24 cellular contexts compared by ENCODE assay signal in the genomic region with DNA sequence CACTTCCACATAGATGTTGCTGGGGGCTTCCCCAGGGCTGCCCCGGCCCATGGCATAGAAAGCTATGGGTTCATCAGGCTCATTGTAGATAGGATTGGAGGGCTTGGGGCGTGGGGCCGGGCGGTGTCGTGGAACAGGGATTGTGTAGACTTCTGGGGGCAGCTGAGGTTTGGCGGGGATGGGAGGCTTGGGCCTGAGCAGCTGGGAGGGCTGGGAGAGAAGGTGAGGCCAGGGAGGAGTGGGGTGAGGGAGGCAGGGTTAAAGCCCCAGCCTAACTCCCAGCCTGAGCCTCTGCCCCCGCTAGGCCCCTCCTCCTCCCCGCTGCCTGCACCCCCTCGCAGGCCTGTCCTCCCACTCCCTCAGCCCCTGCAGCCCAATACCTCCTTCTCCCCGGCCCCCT. TPM values are rescaled to one million over a fixed set of nuclear protein-coding genes. Genes with fewer than 3 reads are reported as not detected.
A peak's percentile ranks its signal among the peaks of the same experiment; 100 is the strongest.
DNase-seq lines count a peak whose midpoint lies in the region; ATAC-seq and TF ChIP-seq lines count a peak whose summit lies in the region.
"Had no signal": no experiment of that assay in that cellular context is flagged by ENCODE, and none has a peak within 500 bp of the region (broad histone marks: within the 10 kb centered on the region; RNA-seq: fewer than 3 reads in every experiment).

No MANE protein-coding gene starts in this region.

- no peak overlapping the region for H2BK120ac ChIP-seq in H9 (ENCODE audit: low read depth, low read length, poor library complexity, severe bottlenecking)

- H4K8ac ChIP-seq in H9 (replicated peaks; ENCODE audit: insufficient read length, low read depth, low read length): no peak overlapping the region

- H3K27ac Mint-ChIP-seq in activated CD4-positive, alpha-beta T cell treated with anti-CD3 and anti-CD28 coated beads, Interleukin-2, amount 10 ng/mL, durations not matched to agents 24 days and 14 days: peak overlapping the region; percentile 84
- H3K27ac Mint-ChIP-seq in H9 (peak overlapping the region in 2 of 3 experiments; percentile 25 to 31; a peak in 1 of 7 replicates), natural killer cell (peak overlapping the region; percentile 94 to 98)
- peak overlapping the region; percentile 89 for H3K27ac Mint-ChIP-seq in activated T-helper 17 cell treated with anti-CD3 and anti-CD28 coated beads, Interleukin-2, amount 50 U/mL, for 72 hours
- H3K27ac Mint-ChIP-seq: naive B cell had no signal

- peaks cover 90% of the 10 kb centered on the region for H3K36me3 Mint-ChIP-seq in activated CD4-positive, alpha-beta T cell treated with anti-CD3 and anti-CD28 coated beads, Interleukin-2, amount 10 ng/mL, durations not matched to agents 24 days and 14 days (ENCODE audit: low read depth)
- peaks cover 0 to 12% (median 4%) of the 10 kb centered on the region in 3 experiments; a peak in 3 of 7 replicates for H3K36me3 Mint-ChIP-seq in H9 (ENCODE audit: insufficient read depth in 1 of 3, low read depth in 3 of 3)
- H3K36me3 Mint-ChIP-seq in activated T-helper 17 cell treated with anti-CD3 and anti-CD28 coated beads, Interleukin-2, amount 50 U/mL, for 72 hours (ENCODE audit: low read depth): peaks cover 96% of the 10 kb centered on the region
- peaks cover 20% of the 10 kb centered on the region for H3K36me3 Mint-ChIP-seq in natural killer cell
- H3K36me3 Mint-ChIP-seq: naive B cell had no signal

- no peaks in the 10 kb centered on the region for H3K9me3 ChIP-seq in H9 (ENCODE audit: control insufficient read depth, low read depth, low read length)
- no peaks in the 10 kb centered on the region for H3K9me3 ChIP-seq in esophagus muscularis mucosa
- H3K9me3 ChIP-seq: A549, BE2C, breast epithelium, Caco-2, upper lobe of right lung had no signal

- no peak overlapping the region for H2AK5ac ChIP-seq in H9 (ENCODE audit: insufficient read length, low read length)

- H3K36me3 ChIP-seq in esophagus muscularis mucosa: no peaks in the 10 kb centered on the region
- H3K36me3 ChIP-seq: BE2C, breast epithelium, upper lobe of right lung had no signal

- no peak overlapping the region for H3K23ac ChIP-seq in H9 (ENCODE audit: insufficient read length, low read depth, low read length)

- no peak for TF ChIP-seq POLR2A in esophagus muscularis mucosa (IDR thresholded peaks at IDR 0.05; ENCODE audit: low read depth)

- no CpG with 5 or more reads among the region's 10 CpGs for WGBS in H9 (ENCODE audit: extremely low coverage, insufficient read length, low lambda C conversion rate)
- whole genome bisulfite sequencing in esophagus muscularis mucosa: 95% methylated on average over 10 of the region's 10 CpGs

- no peaks in the 10 kb centered on the region for H3K9me3 Mint-ChIP-seq in activated CD4-positive, alpha-beta T cell treated with anti-CD3 and anti-CD28 coated beads, Interleukin-2, amount 10 ng/mL, durations not matched to agents 24 days and 14 days
- H3K9me3 Mint-ChIP-seq in H9: no peaks in the 10 kb centered on the region; a peak in 1 of 5 replicates
- H3K9me3 Mint-ChIP-seq in activated T-helper 17 cell treated with anti-CD3 and anti-CD28 coated beads, Interleukin-2, amount 50 U/mL, for 72 hours: no peaks in the 10 kb centered on the region
- H3K9me3 Mint-ChIP-seq in natural killer cell: no peaks in the 10 kb centered on the region

- no peak overlapping the region for H4K5ac ChIP-seq in H9 (ENCODE audit: insufficient read length, low read depth, low read length)

- H3K56ac ChIP-seq in H9 (ENCODE audit: insufficient read length, low read depth, low read length): no peak overlapping the region

- ATAC-seq in activated T-helper 17 cell treated with anti-CD3 and anti-CD28 coated beads, Interleukin-2, amount 50 U/mL, for 72 hours (replicated peaks): no peak
- ATAC-seq in natural killer cell (no peak), left colon (no peak), foreskin keratinocyte (no peak)
- ATAC-seq: A549, right cardiac atrium, upper lobe of right lung had no signal

- no peak overlapping the region for H3K9ac ChIP-seq in H9 (ENCODE audit: extremely low read depth, insufficient read length, low read length)

- H3K27ac ChIP-seq in H9 (ENCODE audit: insufficient read length, low read depth, low read length) (no peak overlapping the region), foreskin keratinocyte (no peak overlapping the region), esophagus muscularis mucosa (replicated peaks in 1 of 4) (no peak overlapping the region)
- H3K27ac ChIP-seq: A549, breast epithelium, coronary artery, upper lobe of right lung had no signal

- H3K4me2 ChIP-seq in H9 (ENCODE audit: insufficient read depth, insufficient read length, low read length): no peak overlapping the region
- H3K4me2 ChIP-seq: A549 had no signal

- H4K91ac ChIP-seq in H9 (ENCODE audit: insufficient read length, low read depth, low read length): no peak overlapping the region

- no peak overlapping the region for H3K14ac ChIP-seq in H9 (ENCODE audit: insufficient read depth, low read length)

- no peak for DNase-seq in activated CD4-positive, alpha-beta T cell treated with anti-CD3 and anti-CD28 coated beads, Interleukin-2, amount 10 ng/mL, durations not matched to agents 24 days and 14 days
- no peak for DNase-seq in activated CD4-positive, alpha-beta T cell treated with anti-CD3 and anti-CD28 coated beads for 1 hour
- DNase-seq in H9: no peak
- no peak for DNase-seq in natural killer cell
- no peak for DNase-seq in left colon
- DNase-seq in foreskin keratinocyte: no peak
- no peak for DNase-seq in esophagus muscularis mucosa (ENCODE audit: extremely low spot score)
- DNase-seq: amniotic stem cell; BE2C; Caco-2; Kasumi-1; mesendoderm; naive B cell; NCI-H1694 treated with DMSO at 0.1 percent for 48 hours; OCI-M1; right cardiac atrium; Right ventricle myocardium superior; stimulated activated CD4-positive, alpha-beta T cell treated with anti-CD3 and anti-CD28 coated beads, Interleukin-12 subunit alpha, Interleukin-12 subunit beta, amount 100 ng/mL, for 4 hours; upper lobe of right lung had no signal

- H3K4me1 Mint-ChIP-seq in activated CD4-positive, alpha-beta T cell treated with anti-CD3 and anti-CD28 coated beads, Interleukin-2, amount 10 ng/mL, durations not matched to agents 24 days and 14 days: peaks cover 72% of the 10 kb centered on the region
- H3K4me1 Mint-ChIP-seq in H9: peaks cover 14 to 38% of the 10 kb centered on the region in 2 experiments
- peaks cover 51% of the 10 kb centered on the region for H3K4me1 Mint-ChIP-seq in activated T-helper 17 cell treated with anti-CD3 and anti-CD28 coated beads, Interleukin-2, amount 50 U/mL, for 72 hours
- peaks cover 70 to 92% of the 10 kb centered on the region in 2 donors for H3K4me1 Mint-ChIP-seq in natural killer cell

- no peak overlapping the region for H3K4me3 ChIP-seq in esophagus muscularis mucosa
- H3K4me3 ChIP-seq: A549, breast epithelium, coronary artery, upper lobe of right lung had no signal

- peak overlapping the region; percentile 62 for H3K4me3 Mint-ChIP-seq in activated CD4-positive, alpha-beta T cell treated with anti-CD3 and anti-CD28 coated beads, Interleukin-2, amount 10 ng/mL, durations not matched to agents 24 days and 14 days
- H3K4me3 Mint-ChIP-seq in H9 (no peak overlapping the region), natural killer cell (peak overlapping the region; percentile 85)
- H3K4me3 Mint-ChIP-seq in activated T-helper 17 cell treated with anti-CD3 and anti-CD28 coated beads, Interleukin-2, amount 50 U/mL, for 72 hours: peak overlapping the region; percentile 48
- H3K4me3 Mint-ChIP-seq: naive B cell had no signal

- no peak for TF ChIP-seq EP300 in esophagus muscularis mucosa (IDR thresholded peaks at IDR 0.05)

- no peaks in the 10 kb centered on the region for H3K27me3 Mint-ChIP-seq in activated CD4-positive, alpha-beta T cell treated with anti-CD3 and anti-CD28 coated beads, Interleukin-2, amount 10 ng/mL, durations not matched to agents 24 days and 14 days
- H3K27me3 Mint-ChIP-seq in H9 (ENCODE audit: low read depth) (peaks cover 38% of the 10 kb centered on the region), natural killer cell (ENCODE audit: low read depth in 2 of 2) (no peaks in the 10 kb centered on the region)
- H3K27me3 Mint-ChIP-seq in activated T-helper 17 cell treated with anti-CD3 and anti-CD28 coated beads, Interleukin-2, amount 50 U/mL, for 72 hours: no peaks in the 10 kb centered on the region

- H3K4me1 ChIP-seq in H9 (ENCODE audit: insufficient read depth, low read length) (no peaks in the 10 kb centered on the region; the same call in 1 of the 2 replicates), foreskin keratinocyte (peaks cover 24% of the 10 kb centered on the region), esophagus muscularis mucosa (peaks cover 31 to 42% (median 38%) of the 10 kb centered on the region in 4 donors)
- H3K4me1 ChIP-seq: breast epithelium had no signal

- TF ChIP-seq CTCF in H9 (conservative IDR thresholded peaks at IDR 0.05) (no peak), natural killer cell (IDR thresholded peaks at IDR 0.05) (no peak), foreskin keratinocyte (conservative IDR thresholded peaks at IDR 0.05) (no peak), esophagus muscularis mucosa (IDR thresholded peaks at IDR 0.05) (no peak)

- H4K20me1 ChIP-seq in H9 (ENCODE audit: control insufficient read depth, insufficient read depth, insufficient read length): no peaks in the 10 kb centered on the region

- no peak overlapping the region for H2BK5ac ChIP-seq in H9 (ENCODE audit: insufficient read length, low read length)

- H3K4ac ChIP-seq in H9 (ENCODE audit: low read depth, low read length): no peak overlapping the region

- no peak overlapping the region for H2AFZ ChIP-seq in H9 (ENCODE audit: low read length)

- H3K18ac ChIP-seq in H9 (ENCODE audit: insufficient read length, low read depth, low read length): no peak overlapping the region

- no peaks in the 10 kb centered on the region for H3K79me2 ChIP-seq in H9 (ENCODE audit: insufficient read depth, low read length)

- H2BK12ac ChIP-seq in H9 (ENCODE audit: insufficient read length, low read depth, low read length): no peak overlapping the region

- H3T11ph ChIP-seq in H9 (ENCODE audit: low read length): no peak overlapping the region

- intact Hi-C loops in activated CD4-positive, alpha-beta T cell treated with anti-CD3 and anti-CD28 coated beads, Interleukin-2, amount 10 ng/mL, durations not matched to agents 24 days and 14 days (cut with micrococcal nuclease): no loop called here
- intact Hi-C loops in natural killer cell (cut with micrococcal nuclease) (no loop called here), left colon (cut with DNase I, micrococcal nuclease) (no loop called here), esophagus muscularis mucosa (cut with DNase I) (no loop called here)

- no peak overlapping the region for H2BK20ac ChIP-seq in H9 (ENCODE audit: low read depth, low read length, poor library complexity, severe bottlenecking)

- peaks cover 5% of the 10 kb centered on the region for H3K23me2 ChIP-seq in H9 (ENCODE audit: insufficient read length, low read depth, low read length, poor library complexity, severe bottlenecking)

- no peak overlapping the region for H2BK15ac ChIP-seq in H9 (ENCODE audit: low read depth, low read length)

- H3K27me3 ChIP-seq in H9 (ENCODE audit: insufficient read depth, low read length): peaks cover 4% of the 10 kb centered on the region
- H3K27me3 ChIP-seq in foreskin keratinocyte: no peaks in the 10 kb centered on the region
- H3K27me3 ChIP-seq in esophagus muscularis mucosa: peaks cover 0 to 13% (median 0%) of the 10 kb centered on the region in 4 donors
- H3K27me3 ChIP-seq: BE2C, breast epithelium, upper lobe of right lung had no signal

- H3K79me1 ChIP-seq in H9 (ENCODE audit: insufficient read depth, low read depth, low read length, poor library complexity, severe bottlenecking): no peaks in the 10 kb centered on the region

RNA-seq across cellular contexts. Expression of gene SH2D2A, which starts 7.4 kb away (rescaled TPM):
- 277 and 282 TPM in 2 replicates for total RNA-seq in activated CD4-positive, alpha-beta T cell treated with anti-CD3 and anti-CD28 coated beads, Interleukin-2, amount 10 ng/mL, durations not matched to agents 24 days and 14 days
- total RNA-seq in H9 (2021) (2.0 and 2.5 TPM in 2 replicates), natural killer cell (100 to 1,000 TPM; 155 to 324 (median 312) TPM), left colon (1 to 10 TPM; 1.4 to 2.4 TPM), foreskin keratinocyte (8.4 and 12.1 TPM in 2 replicates), esophagus muscularis mucosa (1 to 10 TPM in 1 of 4 donors, under 1 TPM in 2, not detected in 1; 0.83 to 2.7 (median 0.84) TPM)
- total RNA-seq in activated T-helper 17 cell treated with anti-CD3 and anti-CD28 coated beads, Interleukin-2, amount 50 U/mL, for 72 hours: 100 to 1,000 TPM; 173 to 257 TPM
- polyA plus RNA-seq in foreskin keratinocyte: 13.7 and 17.3 TPM in 2 replicates
- total RNA-seq: osteocyte had no signal

RNA-seq across cellular contexts. Expression of gene PRCC, which starts 41.9 kb away (rescaled TPM):
- total RNA-seq in activated CD4-positive, alpha-beta T cell treated with anti-CD3 and anti-CD28 coated beads, Interleukin-2, amount 10 ng/mL, durations not matched to agents 24 days and 14 days: 106 and 120 TPM in 2 replicates
- total RNA-seq in H9 (2021) (129 TPM in 2 replicates), natural killer cell (10 to 100 TPM; 66.5 to 92.4 (median 69.1) TPM), left colon (10 to 100 TPM; 51.2 to 59.6 TPM), foreskin keratinocyte (37.7 and 43.3 TPM in 2 replicates), esophagus muscularis mucosa (10 to 100 TPM; 21.2 to 43.6 (median 38.7) TPM)
- 10 to 100 TPM; 54.0 to 76.7 TPM for total RNA-seq in activated T-helper 17 cell treated with anti-CD3 and anti-CD28 coated beads, Interleukin-2, amount 50 U/mL, for 72 hours
- 54.1 and 62.2 TPM in 2 replicates for polyA plus RNA-seq in foreskin keratinocyte

RNA-seq across cellular contexts. Expression of gene INSRR, which starts 49.6 kb away (rescaled TPM):
- total RNA-seq in activated CD4-positive, alpha-beta T cell treated with anti-CD3 and anti-CD28 coated beads, Interleukin-2, amount 10 ng/mL, durations not matched to agents 24 days and 14 days: 0.68 and 0.71 TPM in 2 replicates
- total RNA-seq in H9 (2021) (not detected in 2 replicates), natural killer cell (under 1 TPM; 0.10 to 0.18 (median 0.14) TPM), left colon (not detected), foreskin keratinocyte (not detected in 2 replicates), esophagus muscularis mucosa (not detected)
- under 1 TPM; 0.04 to 0.66 TPM for total RNA-seq in activated T-helper 17 cell treated with anti-CD3 and anti-CD28 coated beads, Interleukin-2, amount 50 U/mL, for 72 hours
- polyA plus RNA-seq in foreskin keratinocyte: not detected in 2 replicates
- total RNA-seq: Caco-2, upper lobe of right lung had no signal
- polyA plus RNA-seq: A549 had no signal

RNA-seq across cellular contexts. Expression of gene NTRK1, which starts 51.4 kb away (rescaled TPM):
- 54.3 and 61.2 TPM in 2 replicates for total RNA-seq in activated CD4-positive, alpha-beta T cell treated with anti-CD3 and anti-CD28 coated beads, Interleukin-2, amount 10 ng/mL, durations not matched to agents 24 days and 14 days
- total RNA-seq in H9 (2021) (0.13 and 0.24 TPM in 2 replicates), natural killer cell (10 to 100 TPM in 1 of 3 donors, 1 to 10 TPM in 2; 1.7 to 16.7 (median 2.4) TPM), left colon (under 1 TPM in 1 of 2 donors, not detected in 1; 0.95 TPM), foreskin keratinocyte (not detected in 2 replicates), esophagus muscularis mucosa (1 to 10 TPM in 3 of 4 donors, under 1 TPM in 1; 0.58 to 2.5 (median 1.8) TPM)
- total RNA-seq in activated T-helper 17 cell treated with anti-CD3 and anti-CD28 coated beads, Interleukin-2, amount 50 U/mL, for 72 hours: 10 to 100 TPM in 1 of 2 donors, 1 to 10 TPM in 1; 2.5 to 13.3 TPM
- 0.03 TPM in 1 of 2 replicates, not detected in the other for polyA plus RNA-seq in foreskin keratinocyte
- total RNA-seq: Caco-2, osteocyte had no signal

RNA-seq across cellular contexts. Expression of gene HDGF, which starts 57.8 kb away (rescaled TPM):
- 360 and 367 TPM in 2 replicates for total RNA-seq in activated CD4-positive, alpha-beta T cell treated with anti-CD3 and anti-CD28 coated beads, Interleukin-2, amount 10 ng/mL, durations not matched to agents 24 days and 14 days
- 308 and 310 TPM in 2 replicates for total RNA-seq in H9 (2021)
- 100 to 1,000 TPM; 270 to 361 TPM for total RNA-seq in activated T-helper 17 cell treated with anti-CD3 and anti-CD28 coated beads, Interleukin-2, amount 50 U/mL, for 72 hours
- total RNA-seq in natural killer cell: 100 to 1,000 TPM in 1 of 3 donors, 10 to 100 TPM in 2; 95.3 to 110 (median 96.6) TPM
- total RNA-seq in left colon: 100 to 1,000 TPM; 198 to 243 TPM
- total RNA-seq in foreskin keratinocyte: 430 and 481 TPM in 2 replicates
- 386 and 479 TPM in 2 replicates for polyA plus RNA-seq in foreskin keratinocyte
- 100 to 1,000 TPM; 124 to 239 (median 167) TPM for total RNA-seq in esophagus muscularis mucosa

Comparison
In these comparisons a context has a peak if more than half of its experiments do, and no peak if none do; other contexts are left out.
1. H3K27ac Mint-ChIP-seq: peak in every context shown above with its lines; median percentile 96 in natural killer cell; 89 in activated T-helper 17 cell treated with anti-CD3 and anti-CD28 coated beads, Interleukin-2, amount 50 U/mL, for 72 hours; 84 in activated CD4-positive, alpha-beta T cell treated with anti-CD3 and anti-CD28 coated beads, Interleukin-2, amount 10 ng/mL, durations not matched to agents 24 days and 14 days; 28 in H9.
2. H3K4me3 Mint-ChIP-seq: peak in activated CD4-positive, alpha-beta T cell treated with anti-CD3 and anti-CD28 coated beads, Interleukin-2, amount 10 ng/mL, durations not matched to agents 24 days and 14 days (single experiment), activated T-helper 17 cell treated with anti-CD3 and anti-CD28 coated beads, Interleukin-2, amount 50 U/mL, for 72 hours (single experiment) and natural killer cell (single experiment); none in H9 (0 of 2).
3. RNA of gene SH2D2A, which starts 7.4 kb away (total RNA-seq): 155 to 324 TPM in natural killer cell, 277 to 282 TPM in activated CD4-positive, alpha-beta T cell treated with anti-CD3 and anti-CD28 coated beads, Interleukin-2, amount 10 ng/mL, durations not matched to agents 24 days and 14 days and 173 to 257 TPM in activated T-helper 17 cell treated with anti-CD3 and anti-CD28 coated beads, Interleukin-2, amount 50 U/mL, for 72 hours; 8.4 to 12.1 TPM in foreskin keratinocyte, 1.4 to 2.4 TPM in left colon, 2.0 to 2.5 TPM in H9 and 0.83 to 2.7 TPM in esophagus muscularis mucosa; every median in the first group is over 10 times any median in the second.